ENCODE assay signal across 12 cellular contexts in the genomic region with DNA sequence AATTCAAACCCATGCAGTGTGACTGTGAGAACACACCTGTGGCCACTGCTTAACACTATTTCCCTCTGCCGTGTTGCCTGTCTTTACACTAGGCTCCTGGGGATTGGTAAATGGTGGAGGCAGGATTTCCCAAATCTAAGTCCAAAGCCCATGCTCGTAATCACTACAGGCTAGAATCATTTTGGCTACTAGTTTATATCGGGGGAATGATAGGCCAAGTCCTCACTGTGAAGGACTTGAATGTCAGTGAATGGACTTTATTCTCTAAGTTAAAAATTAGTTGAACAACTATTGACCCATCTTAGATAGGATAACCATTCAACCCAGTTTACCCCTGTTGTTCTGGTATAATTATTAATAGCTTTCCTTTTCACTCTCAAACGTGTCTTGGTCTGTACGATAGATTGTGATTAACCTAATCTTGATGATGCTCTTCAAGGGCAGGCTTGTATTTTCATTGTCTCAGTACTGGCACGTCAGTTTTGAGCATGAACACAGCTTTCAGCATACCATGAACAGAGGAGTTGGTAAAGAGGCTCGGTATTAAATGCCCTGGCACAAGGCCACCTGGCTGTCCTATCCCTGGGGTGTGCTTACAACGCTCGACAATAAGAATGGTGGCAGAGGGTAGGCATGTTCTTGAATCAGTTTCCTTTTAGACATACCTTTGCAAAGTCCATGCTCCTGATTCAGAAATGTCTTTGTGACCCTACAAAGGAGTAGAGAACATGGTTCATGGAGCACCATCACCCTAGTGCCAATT.
DNase-seq lines count a peak whose midpoint lies in the region; TF ChIP-seq lines count a peak whose summit lies in the region.
"Had no signal": no experiment of that assay in that cellular context is flagged by ENCODE, and none has a peak within 500 bp of the region (broad histone marks: within the 10 kb centered on the region; RNA-seq: fewer than 3 reads in every experiment).

No MANE protein-coding gene starts in this region.

- TF ChIP-seq RAD21 in liver (IDR thresholded peaks at IDR 0.05): peak; percentile 43 to 56

- no peaks in the 10 kb centered on the region for H3K27me3 Mint-ChIP-seq in CD8-positive, alpha-beta memory T cell
- H3K27me3 Mint-ChIP-seq in chondrocyte (ENCODE audit: low read depth): peaks cover 2% of the 10 kb centered on the region
- H3K27me3 Mint-ChIP-seq: B cell; CD4-positive, alpha-beta T cell had no signal

- no peak overlapping the region for H3K4me3 Mint-ChIP-seq in CD8-positive, alpha-beta memory T cell
- no peak overlapping the region for H3K4me3 Mint-ChIP-seq in chondrocyte (ENCODE audit: unreplicated experiment)
- H3K4me3 Mint-ChIP-seq: B cell; CD4-positive, alpha-beta T cell; GM23338 had no signal

- no peaks in the 10 kb centered on the region for H3K27me3 ChIP-seq in liver (ENCODE audit: control insufficient read depth in 4 of 4, insufficient read depth in 4 of 4, low read length in 3 of 4)
- no peaks in the 10 kb centered on the region for H3K27me3 ChIP-seq in CD8-positive, alpha-beta memory T cell (ENCODE audit: insufficient read depth, low read length, poor library complexity, severe bottlenecking)

- no peaks in the 10 kb centered on the region for H3K36me3 ChIP-seq in liver (ENCODE audit: control insufficient read depth in 4 of 4, insufficient read depth in 3 of 4, low read depth in 1 of 4, low read length in 3 of 4)
- H3K36me3 ChIP-seq in CD8-positive, alpha-beta memory T cell (ENCODE audit: insufficient read depth, low read length): no peaks in the 10 kb centered on the region

- no peak overlapping the region for H3K27ac Mint-ChIP-seq in CD8-positive, alpha-beta memory T cell
- no peak overlapping the region for H3K27ac Mint-ChIP-seq in chondrocyte (ENCODE audit: unreplicated experiment)
- H3K27ac Mint-ChIP-seq: B cell; CD4-positive, alpha-beta T cell; GM23338 had no signal

- CTCF ChIA-PET in CD8-positive, alpha-beta memory T cell (lab: Charles Lee): interaction anchor here (0.9 to 2.7 kb wide), 5 partner anchors 63 to 530 kb away, joined by 3 to 14 read pairs (median 8); no protein-coding TSS in a partner anchor

- peaks cover 16 to 24% (median 22%) of the 10 kb centered on the region in 3 donors for H3K4me1 Mint-ChIP-seq in CD8-positive, alpha-beta memory T cell
- H3K4me1 Mint-ChIP-seq in chondrocyte (ENCODE audit: low read depth): peaks cover 24% of the 10 kb centered on the region
- H3K4me1 Mint-ChIP-seq: B cell, GM23338 had no signal

- H3K4me1 ChIP-seq in liver (ENCODE audit: control insufficient read depth in 4 of 4, insufficient read depth in 4 of 4, low read length in 3 of 4): peaks cover 4 to 42% (median 32%) of the 10 kb centered on the region in 4 donors
- peaks cover 22% of the 10 kb centered on the region for H3K4me1 ChIP-seq in CD8-positive, alpha-beta memory T cell (ENCODE audit: insufficient read depth, low read length)

- H3K9me3 ChIP-seq in liver (ENCODE audit: control insufficient read depth in 4 of 4, low read length in 3 of 4): no peaks in the 10 kb centered on the region
- H3K9me3 ChIP-seq in CD8-positive, alpha-beta memory T cell (ENCODE audit: low read length): no peaks in the 10 kb centered on the region

- no peaks in the 10 kb centered on the region for H3K36me3 Mint-ChIP-seq in CD8-positive, alpha-beta memory T cell
- H3K36me3 Mint-ChIP-seq in chondrocyte (ENCODE audit: low read depth): no peaks in the 10 kb centered on the region

- TF ChIP-seq CTCF in liver (IDR thresholded peaks at IDR 0.05; ENCODE audit: low read depth, low read length, missing input control) (no peak), chondrocyte (IDR thresholded peaks at IDR 0.05) (no peak)

- no peaks in the 10 kb centered on the region for H3K9me3 Mint-ChIP-seq in CD8-positive, alpha-beta memory T cell
- H3K9me3 Mint-ChIP-seq in chondrocyte (ENCODE audit: low read depth): no peaks in the 10 kb centered on the region
- H3K9me3 Mint-ChIP-seq: CD4-positive, alpha-beta T cell; GM23338 had no signal

- H3K9ac ChIP-seq in liver (ENCODE audit: low read depth in 1 of 2, low read length in 2 of 2): no peak overlapping the region

- WGBS in liver: 40% methylated on average over 9 of the region's 9 CpGs

- DNase-seq in cerebellar cortex (ENCODE audit: low spot score): peak; percentile 31
- DNase-seq in renal cortical epithelial cell (ENCODE audit: low read depth): peak; percentile 7
- no peak for DNase-seq in SIG-M5 treated with dmso at 0.1 percent for 504 hours (lab: John Stamatoyannopoulos, UW; ENCODE audit: unreplicated experiment)
- DNase-seq in CD8-positive, alpha-beta memory T cell: no peak
- no peak for DNase-seq in NCI-H187 (lab: John Stamatoyannopoulos, UW)
- DNase-seq in chondrocyte (ENCODE audit: low spot score): no peak
- DNase-seq: CD4-positive, alpha-beta T cell; DMS79; H7 had no signal

- POLR2A ChIA-PET in CD8-positive, alpha-beta memory T cell (lab: Charles Lee): no interaction called here

- peak overlapping the region; percentile 44 to 68 for H3K27ac ChIP-seq in liver (ENCODE audit: low read depth in 1 of 2, low read length in 2 of 2)
- no peak overlapping the region for H3K27ac ChIP-seq in CD8-positive, alpha-beta memory T cell (ENCODE audit: low read depth, low read length)

- H3K4me3 ChIP-seq in liver (ENCODE audit: low read depth in 1 of 3, low read length in 3 of 3): no peak overlapping the region
- H3K4me3 ChIP-seq in CD8-positive, alpha-beta memory T cell (ENCODE audit: low read length): no peak overlapping the region
- H3K4me3 ChIP-seq: GM23338 had no signal

TF ChIP-seq in liver, 16 proteins besides CTCF, POLR2A, EP300 and RAD21:
- TF ChIP-seq FOXA2 (IDR thresholded peaks at IDR 0.05) (no peak), HNF4G (IDR thresholded peaks at IDR 0.05) (peak; percentile 71), HNF4A (conservative IDR thresholded peaks at IDR 0.05) (peak; percentile 87 to 89), NR2F2 (IDR thresholded peaks at IDR 0.05) (no peak), TAF1 (conservative IDR thresholded peaks at IDR 0.05) (peak; percentile 38), FOXA1 (IDR thresholded peaks at IDR 0.05) (no peak), YY1 (IDR thresholded peaks at IDR 0.05) (peak; percentile 75), EGR1 (IDR thresholded peaks at IDR 0.05; ENCODE audit: low read depth in 2 of 2) (peak in 1 of 2 donors; percentile 39), GABPA (IDR thresholded peaks at IDR 0.05 in 1 of 2, conservative IDR thresholded peaks at IDR 0.05 in 1 of 2) (no peak), JUND (IDR thresholded peaks at IDR 0.05) (peak in 1 of 2 donors; percentile 41), RXRA (IDR thresholded peaks at IDR 0.05) (peak; percentile 51 to 78), SP1 (IDR thresholded peaks at IDR 0.05) (peak; percentile 83)
- TF ChIP-seq, protein P1, sequence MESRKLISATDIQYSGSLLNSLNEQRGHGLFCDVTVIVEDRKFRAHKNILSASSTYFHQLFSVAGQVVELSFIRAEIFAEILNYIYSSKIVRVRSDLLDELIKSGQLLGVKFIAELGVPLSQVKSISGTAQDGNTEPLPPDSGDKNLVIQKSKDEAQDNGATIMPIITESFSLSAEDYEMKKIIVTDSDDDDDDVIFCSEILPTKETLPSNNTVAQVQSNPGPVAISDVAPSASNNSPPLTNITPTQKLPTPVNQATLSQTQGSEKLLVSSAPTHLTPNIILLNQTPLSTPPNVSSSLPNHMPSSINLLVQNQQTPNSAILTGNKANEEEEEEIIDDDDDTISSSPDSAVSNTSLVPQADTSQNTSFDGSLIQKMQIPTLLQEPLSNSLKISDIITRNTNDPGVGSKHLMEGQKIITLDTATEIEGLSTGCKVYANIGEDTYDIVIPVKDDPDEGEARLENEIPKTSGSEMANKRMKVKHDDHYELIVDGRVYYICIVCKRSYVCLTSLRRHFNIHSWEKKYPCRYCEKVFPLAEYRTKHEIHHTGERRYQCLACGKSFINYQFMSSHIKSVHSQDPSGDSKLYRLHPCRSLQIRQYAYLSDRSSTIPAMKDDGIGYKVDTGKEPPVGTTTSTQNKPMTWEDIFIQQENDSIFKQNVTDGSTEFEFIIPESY (IDR thresholded peaks at IDR 0.05): peak; percentile 34
- TF ChIP-seq, protein P2, sequence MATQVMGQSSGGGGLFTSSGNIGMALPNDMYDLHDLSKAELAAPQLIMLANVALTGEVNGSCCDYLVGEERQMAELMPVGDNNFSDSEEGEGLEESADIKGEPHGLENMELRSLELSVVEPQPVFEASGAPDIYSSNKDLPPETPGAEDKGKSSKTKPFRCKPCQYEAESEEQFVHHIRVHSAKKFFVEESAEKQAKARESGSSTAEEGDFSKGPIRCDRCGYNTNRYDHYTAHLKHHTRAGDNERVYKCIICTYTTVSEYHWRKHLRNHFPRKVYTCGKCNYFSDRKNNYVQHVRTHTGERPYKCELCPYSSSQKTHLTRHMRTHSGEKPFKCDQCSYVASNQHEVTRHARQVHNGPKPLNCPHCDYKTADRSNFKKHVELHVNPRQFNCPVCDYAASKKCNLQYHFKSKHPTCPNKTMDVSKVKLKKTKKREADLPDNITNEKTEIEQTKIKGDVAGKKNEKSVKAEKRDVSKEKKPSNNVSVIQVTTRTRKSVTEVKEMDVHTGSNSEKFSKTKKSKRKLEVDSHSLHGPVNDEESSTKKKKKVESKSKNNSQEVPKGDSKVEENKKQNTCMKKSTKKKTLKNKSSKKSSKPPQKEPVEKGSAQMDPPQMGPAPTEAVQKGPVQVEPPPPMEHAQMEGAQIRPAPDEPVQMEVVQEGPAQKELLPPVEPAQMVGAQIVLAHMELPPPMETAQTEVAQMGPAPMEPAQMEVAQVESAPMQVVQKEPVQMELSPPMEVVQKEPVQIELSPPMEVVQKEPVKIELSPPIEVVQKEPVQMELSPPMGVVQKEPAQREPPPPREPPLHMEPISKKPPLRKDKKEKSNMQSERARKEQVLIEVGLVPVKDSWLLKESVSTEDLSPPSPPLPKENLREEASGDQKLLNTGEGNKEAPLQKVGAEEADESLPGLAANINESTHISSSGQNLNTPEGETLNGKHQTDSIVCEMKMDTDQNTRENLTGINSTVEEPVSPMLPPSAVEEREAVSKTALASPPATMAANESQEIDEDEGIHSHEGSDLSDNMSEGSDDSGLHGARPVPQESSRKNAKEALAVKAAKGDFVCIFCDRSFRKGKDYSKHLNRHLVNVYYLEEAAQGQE (IDR thresholded peaks at IDR 0.05): peak; percentile 71
- TF ChIP-seq, protein P3, sequence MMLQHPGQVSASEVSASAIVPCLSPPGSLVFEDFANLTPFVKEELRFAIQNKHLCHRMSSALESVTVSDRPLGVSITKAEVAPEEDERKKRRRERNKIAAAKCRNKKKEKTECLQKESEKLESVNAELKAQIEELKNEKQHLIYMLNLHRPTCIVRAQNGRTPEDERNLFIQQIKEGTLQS (IDR thresholded peaks at IDR 0.05): no peak
- TF ChIP-seq, protein P4, sequence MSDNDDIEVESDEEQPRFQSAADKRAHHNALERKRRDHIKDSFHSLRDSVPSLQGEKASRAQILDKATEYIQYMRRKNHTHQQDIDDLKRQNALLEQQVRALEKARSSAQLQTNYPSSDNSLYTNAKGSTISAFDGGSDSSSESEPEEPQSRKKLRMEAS (IDR thresholded peaks at IDR 0.05): no peak

Comparison
In these comparisons a context has a peak if more than half of its experiments do, and no peak if none do; other contexts are left out.
1. DNase-seq: peak in cerebellar cortex (single experiment) and renal cortical epithelial cell (single experiment); none in SIG-M5 treated with dmso at 0.1 percent for 504 hours (single experiment), CD8-positive, alpha-beta memory T cell (0 of 5), NCI-H187 (0 of 2) and chondrocyte (single experiment).